In the genomic region with DNA sequence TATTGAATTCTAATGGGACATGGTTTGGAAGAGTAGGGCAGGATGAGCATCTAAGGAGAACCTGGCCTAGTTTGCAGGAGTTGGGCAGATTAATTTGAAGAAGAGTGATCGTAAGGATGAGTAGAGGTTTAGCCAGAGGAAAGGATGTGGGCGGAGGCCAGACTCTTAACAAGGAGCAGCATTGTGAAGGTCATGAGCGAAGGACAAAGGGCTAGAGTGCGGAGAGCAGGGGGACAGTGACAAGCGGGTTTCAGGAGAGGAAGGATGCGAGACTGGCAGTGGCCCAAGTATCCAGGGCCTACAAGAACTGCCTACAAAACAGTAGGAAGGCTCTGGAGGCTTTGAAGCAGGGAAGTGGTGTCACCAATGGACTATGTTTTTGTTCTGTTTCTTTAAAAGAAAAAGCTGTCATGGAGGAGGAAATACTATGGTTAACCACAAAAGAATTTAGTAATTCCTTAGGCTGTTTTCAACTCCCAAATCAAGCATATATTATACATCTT, we compare ENCODE assay signal across 10 cellular contexts. TPM values are rescaled to one million over a fixed set of nuclear protein-coding genes. Genes with fewer than 3 reads are reported as not detected.
DNase-seq lines count a peak whose midpoint lies in the region; FAIRE-seq and TF ChIP-seq lines count a peak whose summit lies in the region.
"Had no signal": no experiment of that assay in that cellular context is flagged by ENCODE, and none has a peak within 500 bp of the region (broad histone marks: within the 10 kb centered on the region; RNA-seq: fewer than 3 reads in every experiment).

No MANE protein-coding gene starts in this region.

- H3K23me2 ChIP-seq in H9 (ENCODE audit: insufficient read length, low read depth, low read length, poor library complexity, severe bottlenecking) = no peaks in the 10 kb centered on the region

- no peaks in the 10 kb centered on the region for H3K9me3 Mint-ChIP-seq in H9
- H3K9me3 Mint-ChIP-seq in activated naive CD8-positive, alpha-beta T cell treated with anti-CD3 and anti-CD28 coated beads for 36 hours = no peaks in the 10 kb centered on the region

- H3K79me2 ChIP-seq in ACC112 (ENCODE audit: control insufficient read depth, insufficient read depth, low read length, unreplicated experiment) (no peaks in the 10 kb centered on the region), H9 (ENCODE audit: insufficient read depth, low read length) (no peaks in the 10 kb centered on the region)
- H3K79me2 ChIP-seq: parathyroid adenoma had no signal

- no peak for TF ChIP-seq CTCF in H9 (conservative IDR thresholded peaks at IDR 0.05)
- no peak for TF ChIP-seq CTCF in GM13977 (IDR thresholded peaks at IDR 0.05; ENCODE audit: extremely low read depth, insufficient read depth, missing control alignments)

- in situ Hi-C loops in GM13977 (cut with MboI; ENCODE audit: low pct_unique_long_range_greater_than_20kb, low sequenced_read_pairs, unreplicated experiment) = no loop called here

- H3K4me1 Mint-ChIP-seq in H9 = peaks cover 4% of the 10 kb centered on the region in 2 experiments; a peak in 2 of 4 replicates
- H3K4me1 Mint-ChIP-seq in activated naive CD8-positive, alpha-beta T cell treated with anti-CD3 and anti-CD28 coated beads for 36 hours = peaks cover 11% of the 10 kb centered on the region

- no peak overlapping the region for H2BK5ac ChIP-seq in H9 (ENCODE audit: insufficient read length, low read length)

- no peaks in the 10 kb centered on the region for H3K9me3 ChIP-seq in H9 (ENCODE audit: control insufficient read depth, low read depth, low read length)

- H3T11ph ChIP-seq in H9 (ENCODE audit: low read length) = no peak overlapping the region

- H3K79me1 ChIP-seq in H9 (ENCODE audit: insufficient read depth, low read depth, low read length, poor library complexity, severe bottlenecking) = no peaks in the 10 kb centered on the region

- H3K14ac ChIP-seq in H9 (ENCODE audit: insufficient read depth, low read length) = no peak overlapping the region; the same call in 1 of the 2 replicates

- H3K36me3 ChIP-seq in ACC112 (ENCODE audit: insufficient read depth, low read length) = no peaks in the 10 kb centered on the region

- no peak for DNase-seq in H9
- DNase-seq in activated naive CD8-positive, alpha-beta T cell treated with anti-CD3 and anti-CD28 coated beads for 36 hours = no peak
- DNase-seq in left kidney (ENCODE audit: low read depth, low spot score) = peak; percentile 25
- no peak for DNase-seq in frontal cortex (ENCODE audit: low spot score in 2 of 2)
- DNase-seq in NCI-H524 (lab: John Stamatoyannopoulos, UW) = no peak
- DNase-seq in GM13977 (ENCODE audit: low spot score) = no peak
- no peak for DNase-seq in H4 (ENCODE audit: low spot score)
- DNase-seq: NCI-H1048 had no signal

- H3K4ac ChIP-seq in H9 (ENCODE audit: low read depth, low read length) = no peak overlapping the region

- no peak overlapping the region for H4K5ac ChIP-seq in H9 (ENCODE audit: insufficient read length, low read depth, low read length)

- no peak overlapping the region for H2BK20ac ChIP-seq in H9 (ENCODE audit: low read depth, low read length, poor library complexity, severe bottlenecking)

- no peak overlapping the region for H2BK15ac ChIP-seq in H9 (ENCODE audit: low read depth, low read length)

- no peaks in the 10 kb centered on the region for H4K20me1 ChIP-seq in H9 (ENCODE audit: control insufficient read depth, insufficient read depth, insufficient read length)

- no CpG with 5 or more reads among the region's 6 CpGs for WGBS in H9 (ENCODE audit: extremely low coverage, insufficient read length, low lambda C conversion rate)

- no peak overlapping the region for H3K4me3 Mint-ChIP-seq in H9
- no peak overlapping the region for H3K4me3 Mint-ChIP-seq in activated naive CD8-positive, alpha-beta T cell treated with anti-CD3 and anti-CD28 coated beads for 36 hours

- H3K9ac ChIP-seq in H9 (ENCODE audit: extremely low read depth, insufficient read length, low read length) = no peak overlapping the region
- H3K9ac ChIP-seq: parathyroid adenoma had no signal

- no peak overlapping the region for H4K91ac ChIP-seq in H9 (ENCODE audit: insufficient read length, low read depth, low read length)

- H2BK120ac ChIP-seq in H9 (ENCODE audit: low read depth, low read length, poor library complexity, severe bottlenecking) = no peak overlapping the region

- H3K56ac ChIP-seq in H9 (ENCODE audit: insufficient read length, low read depth, low read length) = no peak overlapping the region

- H4K8ac ChIP-seq in H9 (replicated peaks; ENCODE audit: insufficient read length, low read depth, low read length) = no peak overlapping the region

- H3K27ac ChIP-seq in ACC112 (ENCODE audit: low read depth, low read length) = peak overlapping the region; percentile 29; the same call in 1 of the 2 replicates
- H3K27ac ChIP-seq in H9 (ENCODE audit: insufficient read length, low read depth, low read length) = no peak overlapping the region
- H3K27ac ChIP-seq: parathyroid adenoma had no signal

- no peak overlapping the region for H3K23ac ChIP-seq in H9 (ENCODE audit: insufficient read length, low read depth, low read length)

- no peaks in the 10 kb centered on the region for H3K27me3 Mint-ChIP-seq in H9 (ENCODE audit: low read depth)
- no peaks in the 10 kb centered on the region for H3K27me3 Mint-ChIP-seq in activated naive CD8-positive, alpha-beta T cell treated with anti-CD3 and anti-CD28 coated beads for 36 hours

- H3K18ac ChIP-seq in H9 (ENCODE audit: insufficient read length, low read depth, low read length) = no peak overlapping the region

- peak overlapping the region in 2 of 3 experiments; percentile 40 to 56; a peak in 3 of 7 replicates for H3K27ac Mint-ChIP-seq in H9
- H3K27ac Mint-ChIP-seq in activated naive CD8-positive, alpha-beta T cell treated with anti-CD3 and anti-CD28 coated beads for 36 hours = peak overlapping the region; percentile 7

- no peak overlapping the region for H3K4me3 ChIP-seq in ACC112 (ENCODE audit: low read depth, low read length)

- H2AFZ ChIP-seq in ACC112 (ENCODE audit: low read length, unreplicated experiment) (no peak overlapping the region), H9 (ENCODE audit: low read length) (no peak overlapping the region)
- H2AFZ ChIP-seq: parathyroid adenoma had no signal

- H3K36me3 Mint-ChIP-seq in H9 (ENCODE audit: insufficient read depth in 1 of 3, low read depth in 3 of 3) = no peaks in the 10 kb centered on the region; a peak in 1 of 7 replicates
- H3K36me3 Mint-ChIP-seq in activated naive CD8-positive, alpha-beta T cell treated with anti-CD3 and anti-CD28 coated beads for 36 hours = no peaks in the 10 kb centered on the region

- H3K27me3 ChIP-seq in ACC112 (ENCODE audit: insufficient read depth, low read length) (no peaks in the 10 kb centered on the region), H9 (ENCODE audit: insufficient read depth, low read length) (no peaks in the 10 kb centered on the region)

- H3K4me2 ChIP-seq in H9 (ENCODE audit: insufficient read depth, insufficient read length, low read length) = no peak overlapping the region

- H2AK5ac ChIP-seq in H9 (ENCODE audit: insufficient read length, low read length) = no peak overlapping the region

- no peak for FAIRE-seq in frontal cortex (lab: Jason Lieb, UNC)

- H3K4me1 ChIP-seq in ACC112 (ENCODE audit: control insufficient read depth, insufficient read depth, low read length, unreplicated experiment) (peaks cover 11% of the 10 kb centered on the region), H9 (ENCODE audit: insufficient read depth, low read length) (no peaks in the 10 kb centered on the region)
- H3K4me1 ChIP-seq: parathyroid adenoma had no signal

- no peak overlapping the region for H2BK12ac ChIP-seq in H9 (ENCODE audit: insufficient read length, low read depth, low read length)

RNA-seq across cellular contexts. Expression of gene SLC66A3, which starts 20.1 kb away (rescaled TPM):
- total RNA-seq in H9 (2021) (13.3 and 14.5 TPM in 2 replicates), frontal cortex (7.3 TPM)
- total RNA-seq in activated naive CD8-positive, alpha-beta T cell treated with anti-CD3 and anti-CD28 coated beads for 36 hours = 1 to 10 TPM; 5.6 to 6.8 TPM
- 16.1 and 23.0 TPM in 2 replicates for total RNA-seq in H4 (2014; rRNA removed; shearing (Covaris generic))
